Comparison of ENCODE assay signal across 1 cellular context in genomic region chr1:54850082-54850730, GRCh38.
TF ChIP-seq lines count a peak whose summit lies in the region.

No MANE protein-coding gene starts in this region.

TF ChIP-seq in IMR-90, 13 proteins besides CTCF, POLR2A, EP300 and RAD21:
- TF ChIP-seq NFE2L2 (IDR thresholded peaks at IDR 0.05; ENCODE audit: low read depth, low read length) (no peak), BHLHE40 (IDR thresholded peaks at IDR 0.05; ENCODE audit: low read depth, low read length) (no peak), CHD1 (IDR thresholded peaks at IDR 0.05; ENCODE audit: low read depth, low read length) (no peak), ELK1 (IDR thresholded peaks at IDR 0.05; ENCODE audit: borderline replicate concordance, low read depth, low read length) (no peak), USF2 (IDR thresholded peaks at IDR 0.05; ENCODE audit: low read depth, low read length) (no peak), RFX5 (IDR thresholded peaks at IDR 0.05; ENCODE audit: low read depth, low read length) (no peak), MAFK (IDR thresholded peaks at IDR 0.05; ENCODE audit: low read depth, low read length) (no peak), RCOR1 (IDR thresholded peaks at IDR 0.05; ENCODE audit: insufficient replicate concordance, low read length) (no peak), FOS (IDR thresholded peaks at IDR 0.05; ENCODE audit: low read depth, low read length) (no peak), SMC3 (IDR thresholded peaks at IDR 0.05; ENCODE audit: low read depth, low read length) (no peak), MXI1 (IDR thresholded peaks at IDR 0.05; ENCODE audit: borderline replicate concordance, low read depth, low read length) (no peak), CEBPB (IDR thresholded peaks at IDR 0.05; ENCODE audit: low read depth, low read length) (no peak), MAZ (IDR thresholded peaks at IDR 0.05; ENCODE audit: borderline replicate concordance, low read depth, low read length) (no peak)
